13 cellular contexts compared by ENCODE assay signal in genomic region chr3:58494107-58494506, GRCh38. TPM values are rescaled to one million over a fixed set of nuclear protein-coding genes. Genes with fewer than 3 reads are reported as not detected.
DNase-seq lines count a peak whose midpoint lies in the region; ATAC-seq and TF ChIP-seq lines count a peak whose summit lies in the region.
"Had no signal": no experiment of that assay in that cellular context is flagged by ENCODE, and none has a peak within 500 bp of the region (broad histone marks: within the 10 kb centered on the region; RNA-seq: fewer than 3 reads in every experiment).

No MANE protein-coding gene starts in this region.

- peaks cover 7% of the 10 kb centered on the region for H3K36me3 Mint-ChIP-seq in T-helper 2 cell treated with Interferon-gamma antibody and Interleukin-4, amounts not matched to agents 5 μg/mL and 100 μg/mL, for 36 hours (ENCODE audit: low read depth)
- H3K36me3 Mint-ChIP-seq in progenitor cell of endocrine pancreas (ENCODE audit: insufficient read depth) = peaks cover 1% of the 10 kb centered on the region

- ATAC-seq in HG02981 (IDR thresholded peaks at IDR 0.05; ENCODE audit: unreplicated experiment) (no peak), GM21390 (IDR thresholded peaks at IDR 0.05; ENCODE audit: unreplicated experiment) (no peak)

- no peak for DNase-seq in T-helper 2 cell treated with Interferon-gamma antibody and Interleukin-4, amounts not matched to agents 5 μg/mL and 100 μg/mL, for 36 hours (ENCODE audit: low spot score)
- no peak for DNase-seq in T-helper 2 cell
- peak; percentile 35 for DNase-seq in NCI-H82 treated with DMSO at 0.1 percent for 48 hours (lab: John Stamatoyannopoulos, UW; ENCODE audit: unreplicated experiment)
- DNase-seq in esophagus squamous epithelium (lab: John Stamatoyannopoulos, UW) = no peak
- DNase-seq in progenitor cell of endocrine pancreas (ENCODE audit: low spot score, unreplicated experiment) = no peak
- no peak for DNase-seq in medulla oblongata (ENCODE audit: extremely low spot score)
- DNase-seq: activated CD8-positive, alpha-beta memory T cell treated with anti-CD3 and anti-CD28 coated beads, Interleukin-2, amount 50 U/mL, for 4 hours; GF-D8; NCI-H446 treated with DMSO at 0.1 percent for 48 hours; stimulated activated CD4-positive, alpha-beta T cell treated with anti-CD3 and anti-CD28 coated beads, Interleukin-15, amount 100 ng/mL, for 24 hours; stomach had no signal

- H3K27me3 ChIP-seq in esophagus squamous epithelium = no peaks in the 10 kb centered on the region
- H3K27me3 ChIP-seq: stomach had no signal

- no peak overlapping the region for H3K27ac Mint-ChIP-seq in T-helper 2 cell treated with Interferon-gamma antibody and Interleukin-4, amounts not matched to agents 5 μg/mL and 100 μg/mL, for 36 hours
- H3K27ac Mint-ChIP-seq in progenitor cell of endocrine pancreas = no peak overlapping the region

- peak overlapping the region; percentile 93 for H3K4me3 Mint-ChIP-seq in T-helper 2 cell treated with Interferon-gamma antibody and Interleukin-4, amounts not matched to agents 5 μg/mL and 100 μg/mL, for 36 hours
- peak overlapping the region; percentile 51 for H3K4me3 Mint-ChIP-seq in progenitor cell of endocrine pancreas (ENCODE audit: low read depth)

- TF ChIP-seq CTCF in esophagus squamous epithelium (IDR thresholded peaks at IDR 0.05) (no peak), progenitor cell of endocrine pancreas (IDR thresholded peaks at IDR 0.05; ENCODE audit: unreplicated experiment) (no peak)

- WGBS in esophagus squamous epithelium, 2 donors = 44 to 61% methylated on average over 3 of the region's 3 CpGs

- no peaks in the 10 kb centered on the region for H3K9me3 ChIP-seq in esophagus squamous epithelium
- H3K9me3 ChIP-seq: stomach had no signal

- no peak for TF ChIP-seq POLR2A in esophagus squamous epithelium (IDR thresholded peaks at IDR 0.05)

- H3K27me3 Mint-ChIP-seq in T-helper 2 cell treated with Interferon-gamma antibody and Interleukin-4, amounts not matched to agents 5 μg/mL and 100 μg/mL, for 36 hours (ENCODE audit: low read depth) = peaks cover 21% of the 10 kb centered on the region
- no peaks in the 10 kb centered on the region for H3K27me3 Mint-ChIP-seq in progenitor cell of endocrine pancreas

- H3K4me1 ChIP-seq in esophagus squamous epithelium = peaks cover 33 to 84% (median 54%) of the 10 kb centered on the region in 3 donors

- peak overlapping the region in 1 of 4 donors; percentile 1 for H3K27ac ChIP-seq in esophagus squamous epithelium
- H3K27ac ChIP-seq: stomach had no signal

- intact Hi-C loops in esophagus squamous epithelium (cut with DNase I) = loop anchor here (5.0 kb wide), 1 partner anchor 38 kb away; no protein-coding TSS in a partner anchor

- no peaks in the 10 kb centered on the region for H3K36me3 ChIP-seq in esophagus squamous epithelium
- H3K36me3 ChIP-seq: stomach had no signal

- H3K4me1 Mint-ChIP-seq in T-helper 2 cell treated with Interferon-gamma antibody and Interleukin-4, amounts not matched to agents 5 μg/mL and 100 μg/mL, for 36 hours (ENCODE audit: low read depth) = peaks cover 37% of the 10 kb centered on the region
- peaks cover 23% of the 10 kb centered on the region for H3K4me1 Mint-ChIP-seq in progenitor cell of endocrine pancreas (ENCODE audit: low read depth)

- peak overlapping the region in 3 of 4 donors; percentile 79 to 96 (median 92) for H3K4me3 ChIP-seq in esophagus squamous epithelium

- H3K9me3 Mint-ChIP-seq in T-helper 2 cell treated with Interferon-gamma antibody and Interleukin-4, amounts not matched to agents 5 μg/mL and 100 μg/mL, for 36 hours = no peaks in the 10 kb centered on the region
- H3K9me3 Mint-ChIP-seq in progenitor cell of endocrine pancreas (ENCODE audit: low read depth) = no peaks in the 10 kb centered on the region

RNA-seq across cellular contexts. Expression of gene KCTD6, which starts 2.2 kb away (rescaled TPM):
- total RNA-seq in esophagus squamous epithelium (10 to 100 TPM in 3 of 4 donors, 1 to 10 TPM in 1; 8.3 to 24.6 (median 16.2) TPM), progenitor cell of endocrine pancreas (14.8 TPM in 2 replicates)

RNA-seq across cellular contexts. Expression of gene ACOX2, which starts 42.9 kb away (rescaled TPM):
- total RNA-seq in esophagus squamous epithelium (10 to 100 TPM in 2 of 4 donors, 1 to 10 TPM in 2; 5.3 to 14.1 (median 10.0) TPM), progenitor cell of endocrine pancreas (11.7 and 12.8 TPM in 2 replicates)
